Comparison of ENCODE assay signal across 4 cellular contexts in the genomic region with DNA sequence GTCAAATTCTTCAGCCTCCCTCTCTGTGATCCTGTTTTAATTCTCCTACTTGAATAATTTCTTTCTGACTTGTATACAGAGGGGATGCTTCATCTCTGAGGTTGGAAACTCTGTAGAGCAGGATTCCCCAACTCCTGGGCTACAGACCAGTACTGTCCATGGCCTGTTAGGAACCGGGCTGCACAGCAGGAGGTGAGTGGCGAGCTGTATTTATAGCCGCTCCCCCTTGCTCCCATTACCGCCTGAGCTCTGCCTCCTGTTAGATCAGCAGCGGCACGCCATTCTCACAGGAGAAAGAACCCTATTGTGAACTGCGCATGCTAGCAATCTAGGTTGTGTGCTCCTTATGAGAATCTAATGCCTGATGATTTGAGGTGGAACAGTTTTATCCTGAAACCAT. TPM values are rescaled to one million over a fixed set of nuclear protein-coding genes. Genes with fewer than 3 reads are reported as not detected.
"Had no signal": no experiment of that assay in that cellular context is flagged by ENCODE, and none has a peak within 500 bp of the region (broad histone marks: within the 10 kb centered on the region; RNA-seq: fewer than 3 reads in every experiment).

No MANE protein-coding gene starts in this region.

RNA-seq across cellular contexts. Expression of gene USP6, which starts 59.2 kb away (rescaled TPM):
- total RNA-seq: HT-29, HT1080, IMR-90 had no signal
- polyA plus RNA-seq: HepG2 had no signal

RNA-seq across cellular contexts. Expression of gene SCIMP, which starts 59.6 kb away (rescaled TPM):
- total RNA-seq: HepG2, HT-29, HT1080, IMR-90 had no signal
- polyA plus RNA-seq: HepG2, IMR-90 had no signal
